8 cellular contexts compared by ENCODE assay signal in the genomic region with DNA sequence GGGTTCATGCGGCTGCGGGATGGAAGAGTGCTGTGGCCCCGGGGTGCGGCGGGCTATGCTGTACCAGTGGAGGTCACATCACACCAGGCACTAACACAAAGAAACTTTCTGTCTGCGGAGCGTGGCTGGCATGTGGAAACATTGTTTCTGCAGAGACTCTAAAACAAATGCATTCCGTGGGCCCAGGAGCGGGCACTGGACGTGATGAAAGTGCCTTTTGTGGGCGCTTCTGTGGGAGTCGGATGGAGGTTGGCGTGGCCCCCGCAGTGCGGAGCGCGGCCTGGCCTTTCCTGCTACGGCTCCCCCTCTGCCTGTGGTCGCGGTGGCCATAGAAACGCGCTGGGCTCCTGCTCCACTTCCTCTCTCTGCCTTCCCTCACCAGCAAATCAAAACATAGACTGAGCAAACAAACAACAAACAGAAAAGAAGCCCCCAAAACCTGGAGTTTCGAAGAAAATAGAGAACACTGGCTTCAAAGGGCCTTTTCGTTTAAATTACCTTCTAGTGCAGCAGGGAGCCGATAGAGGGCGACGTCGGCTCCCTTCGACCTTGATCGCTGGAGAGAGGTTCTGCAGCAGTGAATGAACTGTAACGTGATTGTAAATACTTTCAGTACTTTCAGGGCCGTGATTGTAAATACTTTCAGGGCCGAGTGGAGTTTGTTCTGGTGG. TPM values are rescaled to one million over a fixed set of nuclear protein-coding genes. Genes with fewer than 3 reads are reported as not detected.
DNase-seq lines count a peak whose midpoint lies in the region; ATAC-seq and TF ChIP-seq lines count a peak whose summit lies in the region.

No MANE protein-coding gene starts in this region.

- TF ChIP-seq CTCF in fibroblast of villous mesenchyme (IDR thresholded peaks at IDR 0.05; ENCODE audit: insufficient read depth, low read depth, low read length) = peak; percentile 81
- no peak for TF ChIP-seq CTCF in lower leg skin (IDR thresholded peaks at IDR 0.05)

- H3K27me3 ChIP-seq in trophoblast cell (ENCODE audit: insufficient read depth, low read length) = no peaks in the 10 kb centered on the region

- peaks cover 13% of the 10 kb centered on the region for H3K36me3 Mint-ChIP-seq in activated T-cell treated with anti-CD3 and anti-CD28 coated beads, Interleukin-2, amount 50 U/mL, for 4 hours (ENCODE audit: insufficient read depth)

- H2BK12ac ChIP-seq in trophoblast cell (ENCODE audit: low read length) = no peak overlapping the region

- H3K9ac ChIP-seq in trophoblast cell (ENCODE audit: low read length) = no peak overlapping the region

- H2BK120ac ChIP-seq in trophoblast cell (ENCODE audit: insufficient read depth, low read length, poor library complexity) = no peak overlapping the region

- no peaks in the 10 kb centered on the region for H3K27me3 Mint-ChIP-seq in activated T-cell treated with anti-CD3 and anti-CD28 coated beads, Interleukin-2, amount 50 U/mL, for 4 hours (ENCODE audit: low read depth)

- H3K4me3 ChIP-seq in fibroblast of villous mesenchyme (ENCODE audit: low read depth, low read length) (no peak overlapping the region), trophoblast cell (ENCODE audit: low read depth, low read length) (no peak overlapping the region), lower leg skin (ENCODE audit: low read depth, poor library complexity, severe bottlenecking) (no peak overlapping the region)

- no peak overlapping the region for H4K8ac ChIP-seq in trophoblast cell (ENCODE audit: low read depth, low read length)

- no peak overlapping the region for H2AFZ ChIP-seq in trophoblast cell (ENCODE audit: insufficient read depth, low read length, poor library complexity)

- H3K14ac ChIP-seq in trophoblast cell (ENCODE audit: low read length) = no peak overlapping the region

- peak; percentile 93 for ATAC-seq in HG02678 (IDR thresholded peaks at IDR 0.05; ENCODE audit: unreplicated experiment)
- peak; percentile 85 for ATAC-seq in activated T-cell treated with anti-CD3 and anti-CD28 coated beads, Interleukin-2, amount 50 U/mL, for 4 hours

- no peak overlapping the region for H2AK5ac ChIP-seq in trophoblast cell (ENCODE audit: low read length)

- H3K4ac ChIP-seq in trophoblast cell (ENCODE audit: low read depth, low read length) = no peak overlapping the region

- H3K23ac ChIP-seq in trophoblast cell (ENCODE audit: low read length) = no peak overlapping the region

- no peaks in the 10 kb centered on the region for H3K4me1 ChIP-seq in trophoblast cell (ENCODE audit: control insufficient read depth in 1 of 2, insufficient read depth in 2 of 2, low read length in 2 of 2)

- H4K12ac ChIP-seq in trophoblast cell (ENCODE audit: low read depth, low read length) = no peak overlapping the region

- DNase-seq in NK-92 treated with Interleukin-12 subunit alpha and Interleukin-12 subunit beta, amount 100 ng/mL, for 24 hours (lab: John Stamatoyannopoulos, UW) = peak; percentile 5
- DNase-seq in NK-92 (lab: John Stamatoyannopoulos, UW; ENCODE audit: unreplicated experiment) (no peak), NCI-H69 (lab: John Stamatoyannopoulos, UW) (peak; percentile 45), fibroblast of villous mesenchyme (ENCODE audit: low read depth) (peak; percentile 28), trophoblast cell (peak; percentile 16 to 69), lower leg skin (ENCODE audit: low spot score in 2 of 2) (no peak)
- peak; percentile 41 for DNase-seq in activated T-cell treated with anti-CD3 and anti-CD28 coated beads, Interleukin-2, amount 50 U/mL, for 4 hours

- H3K4me3 Mint-ChIP-seq in activated T-cell treated with anti-CD3 and anti-CD28 coated beads, Interleukin-2, amount 50 U/mL, for 4 hours = peak overlapping the region; percentile 73

- no peaks in the 10 kb centered on the region for H3K79me1 ChIP-seq in trophoblast cell (ENCODE audit: low read length)

- no peaks in the 10 kb centered on the region for H3K9me3 Mint-ChIP-seq in activated T-cell treated with anti-CD3 and anti-CD28 coated beads, Interleukin-2, amount 50 U/mL, for 4 hours

- no CpG with 5 or more reads among the region's 33 CpGs for WGBS in trophoblast cell (ENCODE audit: extremely low coverage, insufficient coverage, insufficient read length)
- 72 to 79% methylated on average over 29 to 33 of the region's 33 CpGs for WGBS in lower leg skin, 2 donors

- H3K4me1 Mint-ChIP-seq in activated T-cell treated with anti-CD3 and anti-CD28 coated beads, Interleukin-2, amount 50 U/mL, for 4 hours (ENCODE audit: low read depth) = peaks cover 20% of the 10 kb centered on the region

- no peak overlapping the region for H2BK5ac ChIP-seq in trophoblast cell (ENCODE audit: low read depth, low read length, poor library complexity)

- no peak overlapping the region for H3K18ac ChIP-seq in trophoblast cell (ENCODE audit: low read length)

- H3K79me2 ChIP-seq in trophoblast cell (ENCODE audit: control insufficient read depth, insufficient read depth, low read length, poor library complexity) = no peaks in the 10 kb centered on the region

- intact Hi-C loops in lower leg skin (cut with DNase I; ENCODE audit: low total_unique reads) = no loop called here

- no peak for TF ChIP-seq POLR2A in lower leg skin (IDR thresholded peaks at IDR 0.05)

- H3K36me3 ChIP-seq in trophoblast cell (ENCODE audit: control insufficient read depth in 1 of 2, insufficient read depth in 2 of 2, low read length in 2 of 2) = no peaks in the 10 kb centered on the region

- no peaks in the 10 kb centered on the region for H3K9me3 ChIP-seq in trophoblast cell (ENCODE audit: insufficient read depth, low read depth, low read length)

- H4K91ac ChIP-seq in trophoblast cell (ENCODE audit: low read depth, low read length) = no peak overlapping the region

- H3K27ac ChIP-seq in trophoblast cell (ENCODE audit: low read depth, low read length) = no peak overlapping the region

- no peak overlapping the region for H3K4me2 ChIP-seq in trophoblast cell (ENCODE audit: low read length)

RNA-seq across cellular contexts. Expression of a gene that starts 51.4 kb away (rescaled TPM):
- 1 to 10 TPM; 4.2 to 7.3 (median 5.5) TPM for total RNA-seq in activated T-cell treated with anti-CD3 and anti-CD28 coated beads, Interleukin-2, amount 50 U/mL, for 4 hours
- total RNA-seq in fibroblast of villous mesenchyme = under 0.01 TPM in 2 replicates
- 1.7 and 1.8 TPM in 2 replicates for polyA plus RNA-seq in trophoblast cell (2013)
- 1 to 10 TPM in 3 of 4 donors, under 1 TPM in 1; 0.99 to 1.9 (median 1.3) TPM for total RNA-seq in lower leg skin

Comparison
In these comparisons a context has a peak if more than half of its experiments do, and no peak if none do; other contexts are left out.
1. DNase-seq: peak in NK-92 treated with Interleukin-12 subunit alpha and Interleukin-12 subunit beta, amount 100 ng/mL, for 24 hours (single experiment), NCI-H69 (single experiment), activated T-cell treated with anti-CD3 and anti-CD28 coated beads, Interleukin-2, amount 50 U/mL, for 4 hours (single experiment), fibroblast of villous mesenchyme (single experiment) and trophoblast cell (2 of 2); none in NK-92 (single experiment) and lower leg skin (0 of 2).